In genomic region chr3:52374173-52374572, GRCh38 we compare ENCODE assay signal across 19 cellular contexts. TPM values are rescaled to one million over a fixed set of nuclear protein-coding genes. Genes with fewer than 3 reads are reported as not detected.
DNase-seq lines count a peak whose midpoint lies in the region; ATAC-seq and TF ChIP-seq lines count a peak whose summit lies in the region.
"Had no signal": no experiment of that assay in that cellular context is flagged by ENCODE, and none has a peak within 500 bp of the region (broad histone marks: within the 10 kb centered on the region; RNA-seq: fewer than 3 reads in every experiment).

No MANE protein-coding gene starts in this region.

- H3K27me3 ChIP-seq in upper lobe of right lung, result no peaks in the 10 kb centered on the region
- H3K27me3 ChIP-seq: cardiac muscle cell, transverse colon had no signal

- DNase-seq in ELR (ENCODE audit: low read depth), result peak; percentile 9
- peak; percentile 33 for DNase-seq in OCI-M1 (lab: John Stamatoyannopoulos, UW)
- peak; percentile 8 for DNase-seq in inferior parietal cortex (ENCODE audit: extremely low spot score)
- DNase-seq in upper lobe of right lung, result no peak
- DNase-seq: activated CD4-positive, CD25-positive, alpha-beta regulatory T cell treated with anti-CD3 and anti-CD28 coated beads, Interleukin-2, amount 50 U/mL, for 72 hours; AML-193; NCI-H1436 treated with DMSO at 0.1 percent for 48 hours; posterior cingulate gyrus; SK-N-SH; stimulated activated CD4-positive, alpha-beta T cell treated with anti-CD3 and anti-CD28 coated beads, Interleukin-2, amount 100 ng/mL, for 24 hours; stimulated activated naive CD4-positive, alpha-beta T cell treated with Interleukin-2 at 50 U/mL for 16 hours; T1000; transverse colon had no signal

- no peaks in the 10 kb centered on the region for H3K9me3 ChIP-seq in upper lobe of right lung
- H3K9me3 ChIP-seq: gastroesophageal sphincter, SK-N-SH, transverse colon had no signal

- peaks cover 5% of the 10 kb centered on the region for H3K36me3 ChIP-seq in upper lobe of right lung
- H3K36me3 ChIP-seq: cardiac muscle cell, transverse colon had no signal

- peak; percentile 13; the same call in 1 of the 2 replicates for TF ChIP-seq CTCF in GM12875 (IDR thresholded peaks at IDR 0.05; ENCODE audit: borderline replicate concordance, insufficient read depth, low read depth, low read length)
- TF ChIP-seq CTCF in upper lobe of right lung (IDR thresholded peaks at IDR 0.05), result no peak

- H3K4me1 ChIP-seq in upper lobe of right lung, result no peaks in the 10 kb centered on the region
- H3K4me1 ChIP-seq: transverse colon had no signal

- H3K27ac ChIP-seq in upper lobe of right lung, result no peak overlapping the region
- H3K27ac ChIP-seq: cardiac muscle cell, gastroesophageal sphincter, transverse colon had no signal

- intact Hi-C loops in upper lobe of right lung (cut with DNase I), result no loop called here

- ATAC-seq in SK-N-SH treated with all-trans-retinoic acid at 6 μM for 48 hours, result no peak
- no peak for ATAC-seq in upper lobe of right lung
- ATAC-seq in HG03460 (IDR thresholded peaks at IDR 0.05; ENCODE audit: unreplicated experiment), result no peak
- ATAC-seq: gastroesophageal sphincter; natural killer cell treated with Interleukin-12 subunit alpha and Interleukin-12 subunit beta and Interleukin-15 and Interleukin-18, amount 100 ng/mL, for 72 hours had no signal

- no peak overlapping the region for H3K4me3 ChIP-seq in GM12875 (ENCODE audit: low read depth, low read length)
- H3K4me3 ChIP-seq in upper lobe of right lung, result no peak overlapping the region
- H3K4me3 ChIP-seq: cardiac muscle cell, transverse colon had no signal

TF ChIP-seq in SK-N-SH treated with all-trans-retinoic acid at 6 μM for 48 hours, 23 proteins besides CTCF, POLR2A, EP300 and RAD21:
- TF ChIP-seq BACH2 (CRISPR knock-in tag; IDR thresholded peaks at IDR 0.05; ENCODE audit: borderline replicate concordance), result no peak
- no peak for TF ChIP-seq ESRRG (CRISPR knock-in tag; IDR thresholded peaks at IDR 0.05)
- no peak for TF ChIP-seq SNAI2 (CRISPR knock-in tag; IDR thresholded peaks at IDR 0.05)
- TF ChIP-seq PATZ1 (CRISPR knock-in tag; IDR thresholded peaks at IDR 0.05; ENCODE audit: borderline replicate concordance), result no peak
- TF ChIP-seq CREB5 (CRISPR knock-in tag; IDR thresholded peaks at IDR 0.05; ENCODE audit: low read depth), result no peak
- no peak for TF ChIP-seq PPARA (CRISPR knock-in tag; IDR thresholded peaks at IDR 0.05; ENCODE audit: borderline replicate concordance)
- no peak for TF ChIP-seq ARNTL (CRISPR knock-in tag; IDR thresholded peaks at IDR 0.05; ENCODE audit: borderline replicate concordance, low read depth)
- TF ChIP-seq ZNF565 (CRISPR knock-in tag; conservative IDR thresholded peaks at IDR 0.05; ENCODE audit: low read depth), result no peak
- TF ChIP-seq, protein P1, sequence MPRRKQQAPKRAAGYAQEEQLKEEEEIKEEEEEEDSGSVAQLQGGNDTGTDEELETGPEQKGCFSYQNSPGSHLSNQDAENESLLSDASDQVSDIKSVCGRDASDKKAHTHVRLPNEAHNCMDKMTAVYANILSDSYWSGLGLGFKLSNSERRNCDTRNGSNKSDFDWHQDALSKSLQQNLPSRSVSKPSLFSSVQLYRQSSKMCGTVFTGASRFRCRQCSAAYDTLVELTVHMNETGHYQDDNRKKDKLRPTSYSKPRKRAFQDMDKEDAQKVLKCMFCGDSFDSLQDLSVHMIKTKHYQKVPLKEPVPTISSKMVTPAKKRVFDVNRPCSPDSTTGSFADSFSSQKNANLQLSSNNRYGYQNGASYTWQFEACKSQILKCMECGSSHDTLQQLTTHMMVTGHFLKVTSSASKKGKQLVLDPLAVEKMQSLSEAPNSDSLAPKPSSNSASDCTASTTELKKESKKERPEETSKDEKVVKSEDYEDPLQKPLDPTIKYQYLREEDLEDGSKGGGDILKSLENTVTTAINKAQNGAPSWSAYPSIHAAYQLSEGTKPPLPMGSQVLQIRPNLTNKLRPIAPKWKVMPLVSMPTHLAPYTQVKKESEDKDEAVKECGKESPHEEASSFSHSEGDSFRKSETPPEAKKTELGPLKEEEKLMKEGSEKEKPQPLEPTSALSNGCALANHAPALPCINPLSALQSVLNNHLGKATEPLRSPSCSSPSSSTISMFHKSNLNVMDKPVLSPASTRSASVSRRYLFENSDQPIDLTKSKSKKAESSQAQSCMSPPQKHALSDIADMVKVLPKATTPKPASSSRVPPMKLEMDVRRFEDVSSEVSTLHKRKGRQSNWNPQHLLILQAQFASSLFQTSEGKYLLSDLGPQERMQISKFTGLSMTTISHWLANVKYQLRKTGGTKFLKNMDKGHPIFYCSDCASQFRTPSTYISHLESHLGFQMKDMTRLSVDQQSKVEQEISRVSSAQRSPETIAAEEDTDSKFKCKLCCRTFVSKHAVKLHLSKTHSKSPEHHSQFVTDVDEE (CRISPR knock-in tag; IDR thresholded peaks at IDR 0.05), result no peak
- no peak for TF ChIP-seq ZNF8 (CRISPR knock-in tag; IDR thresholded peaks at IDR 0.05)
- TF ChIP-seq TCF4 (CRISPR knock-in tag; IDR thresholded peaks at IDR 0.05; ENCODE audit: borderline replicate concordance), result no peak

RNA-seq across cellular contexts. Expression of gene BAP1, which starts 35.6 kb away (rescaled TPM):
- 71.4 TPM for total RNA-seq in upper lobe of right lung

RNA-seq across cellular contexts. Expression of gene PHF7, which starts 36.3 kb away (rescaled TPM):
- total RNA-seq in upper lobe of right lung, result 6.8 TPM

RNA-seq across cellular contexts. Expression of gene DNAH1, which starts 58.1 kb away (rescaled TPM):
- 11.2 TPM for total RNA-seq in upper lobe of right lung
